Comparison of ENCODE assay signal across 10 cellular contexts in the genomic region with DNA sequence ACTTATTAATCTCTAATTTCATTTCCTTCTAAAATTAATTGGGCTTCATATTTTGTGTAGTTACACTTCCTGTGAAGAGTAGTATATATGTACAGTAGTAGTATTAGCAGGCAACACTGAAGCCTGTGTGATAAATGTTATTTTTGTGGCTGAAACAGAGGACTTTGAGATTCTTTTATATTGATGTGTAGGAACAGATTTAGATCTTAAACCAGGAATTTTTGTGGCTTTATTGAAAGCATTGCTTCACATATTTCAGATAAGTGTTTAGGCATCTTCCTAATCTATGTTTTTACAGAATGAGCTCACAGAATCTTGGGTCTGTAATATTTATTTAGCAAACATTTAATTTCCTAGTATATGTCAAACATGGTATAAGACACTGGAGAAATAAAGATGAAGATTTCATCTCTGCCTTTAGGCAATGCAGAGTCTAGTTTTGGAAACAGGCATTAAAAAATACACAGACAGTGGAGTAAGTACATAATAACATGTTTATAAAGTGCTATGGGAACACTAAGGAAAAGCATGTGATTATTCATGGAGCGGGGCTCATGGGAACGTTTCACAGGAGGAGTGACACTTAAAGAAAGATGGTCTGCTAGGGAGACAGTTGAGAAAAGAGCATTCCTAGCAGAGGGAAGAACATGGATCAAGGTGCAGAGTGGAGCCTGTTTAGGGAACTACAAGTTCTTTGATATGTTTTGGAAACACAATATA. TPM values are rescaled to one million over a fixed set of nuclear protein-coding genes. Genes with fewer than 3 reads are reported as not detected.
A peak's percentile ranks its signal among the peaks of the same experiment; 100 is the strongest.
DNase-seq lines count a peak whose midpoint lies in the region; ATAC-seq and TF ChIP-seq lines count a peak whose summit lies in the region.
"Had no signal": no experiment of that assay in that cellular context is flagged by ENCODE, and none has a peak within 500 bp of the region (broad histone marks: within the 10 kb centered on the region; RNA-seq: fewer than 3 reads in every experiment).

No MANE protein-coding gene starts in this region.

- DNase-seq in SIG-M5 treated with dmso at 0.1 percent for 504 hours (lab: John Stamatoyannopoulos, UW; ENCODE audit: unreplicated experiment) = peak; percentile 9
- no peak for DNase-seq in SIG-M5 (lab: John Stamatoyannopoulos, UW)
- DNase-seq in dorsolateral prefrontal cortex = no peak
- DNase-seq in mucosa of descending colon = no peak
- DNase-seq in uterus = peak in 1 of 2 donors; percentile 46
- no peak for DNase-seq in erythroblast (lab: John Stamatoyannopoulos, UW)
- DNase-seq in hippocampal formation (lab: John Stamatoyannopoulos, UW) = no peak
- DNase-seq in naive thymus-derived CD8-positive, alpha-beta T cell = no peak
- DNase-seq: right lobe of liver had no signal

- H3K4me3 ChIP-seq in dorsolateral prefrontal cortex = no peak overlapping the region
- H3K4me3 ChIP-seq in mucosa of descending colon = no peak overlapping the region
- H3K4me3 ChIP-seq in uterus = no peak overlapping the region
- H3K4me3 ChIP-seq: right lobe of liver had no signal

- H3K27ac Mint-ChIP-seq in naive thymus-derived CD8-positive, alpha-beta T cell = peak overlapping the region in 1 of 10 donors; percentile 21
- H3K27ac Mint-ChIP-seq: stimulated activated naive CD8-positive, alpha-beta T cell treated with anti-CD3 and anti-CD28 coated beads, Interleukin-15, Interleukin-2, amounts not matched to agents 100 ng/mL and 50 ng/mL, for 24 hours had no signal

- POLR2A ChIA-PET in naive thymus-derived CD8-positive, alpha-beta T cell (lab: Charles Lee) = no interaction called here

- H3K4me1 Mint-ChIP-seq in naive thymus-derived CD8-positive, alpha-beta T cell = peaks cover 1 to 7% (median 4%) of the 10 kb centered on the region in 4 donors

- H3K36me3 ChIP-seq in mucosa of descending colon (ENCODE audit: low read depth) (no peaks in the 10 kb centered on the region), uterus (no peaks in the 10 kb centered on the region)

- H3K27ac ChIP-seq in dorsolateral prefrontal cortex = peak overlapping the region in 57 of 59 donors; percentile 4 to 90 (median 72)
- peak overlapping the region; percentile 87 to 92 for H3K27ac ChIP-seq in uterus
- H3K27ac ChIP-seq: right lobe of liver had no signal

- peaks cover 0 to 78% (median 16%) of the 10 kb centered on the region in 3 donors for H3K36me3 Mint-ChIP-seq in naive thymus-derived CD8-positive, alpha-beta T cell

- no peak overlapping the region for H3K4me3 Mint-ChIP-seq in naive thymus-derived CD8-positive, alpha-beta T cell
- H3K4me3 Mint-ChIP-seq: stimulated activated naive CD8-positive, alpha-beta T cell treated with anti-CD3 and anti-CD28 coated beads, Interleukin-15, Interleukin-2, amounts not matched to agents 100 ng/mL and 50 ng/mL, for 24 hours had no signal

- peaks cover 8% of the 10 kb centered on the region for H3K4me1 ChIP-seq in mucosa of descending colon (ENCODE audit: low read depth)
- peaks cover 6 to 25% of the 10 kb centered on the region in 2 donors for H3K4me1 ChIP-seq in uterus

- TF ChIP-seq POLR2A in uterus (IDR thresholded peaks at IDR 0.05) = no peak
- no peak for TF ChIP-seq POLR2A in erythroblast (IDR thresholded peaks at IDR 0.05; ENCODE audit: low read length)

- TF ChIP-seq CTCF in dorsolateral prefrontal cortex (IDR thresholded peaks at IDR 0.05 in 54 of 56, conservative IDR thresholded peaks at IDR 0.05 in 2 of 56; ENCODE audit: low read depth in 1 of 56, partially characterized antibody in 56 of 56) = no peak
- no peak for TF ChIP-seq CTCF in mucosa of descending colon (IDR thresholded peaks at IDR 0.05)
- TF ChIP-seq CTCF in uterus (IDR thresholded peaks at IDR 0.05) = no peak

- H3K27me3 Mint-ChIP-seq in naive thymus-derived CD8-positive, alpha-beta T cell = no peaks in the 10 kb centered on the region
- H3K27me3 Mint-ChIP-seq: stimulated activated naive CD8-positive, alpha-beta T cell treated with anti-CD3 and anti-CD28 coated beads, Interleukin-15, Interleukin-2, amounts not matched to agents 100 ng/mL and 50 ng/mL, for 24 hours had no signal

- no peaks in the 10 kb centered on the region for H3K27me3 ChIP-seq in dorsolateral prefrontal cortex
- no peaks in the 10 kb centered on the region for H3K27me3 ChIP-seq in uterus
- H3K27me3 ChIP-seq: right lobe of liver had no signal

- no peaks in the 10 kb centered on the region for H3K9me3 Mint-ChIP-seq in naive thymus-derived CD8-positive, alpha-beta T cell
- H3K9me3 Mint-ChIP-seq: stimulated activated naive CD8-positive, alpha-beta T cell treated with anti-CD3 and anti-CD28 coated beads, Interleukin-15, Interleukin-2, amounts not matched to agents 100 ng/mL and 50 ng/mL, for 24 hours had no signal

- intact Hi-C loops in dorsolateral prefrontal cortex (cut with DNase I) (no loop called here), mucosa of descending colon (cut with DNase I, micrococcal nuclease) (no loop called here), uterus (cut with DNase I; ENCODE audit: low total_unique reads) (loop anchor here (10.0 kb wide), 1 partner anchor 53 kb away; a partner anchor contains a TSS)

- H3K9me3 ChIP-seq in mucosa of descending colon (no peaks in the 10 kb centered on the region), uterus (no peaks in the 10 kb centered on the region)
- H3K9me3 ChIP-seq: right lobe of liver had no signal

- ATAC-seq in mucosa of descending colon = peak; percentile 17
- no peak for ATAC-seq in naive thymus-derived CD8-positive, alpha-beta T cell

RNA-seq across cellular contexts. Expression of a gene that starts 52.7 kb away (rescaled TPM):
- total RNA-seq in dorsolateral prefrontal cortex = 10 to 100 TPM; 33.7 to 74.8 (median 59.0) TPM
- total RNA-seq in mucosa of descending colon = 10 to 100 TPM; 13.2 to 21.1 (median 18.5) TPM
- total RNA-seq in uterus = 10 to 100 TPM in 3 of 4 donors, 1 to 10 TPM in 1; 3.8 to 36.6 (median 22.9) TPM
- total RNA-seq in naive thymus-derived CD8-positive, alpha-beta T cell = 10 to 100 TPM; 21.4 to 22.2 TPM
- 10 to 100 TPM in 1 of 3 donors, 1 to 10 TPM in 2; 7.1 to 11.8 (median 8.8) TPM for polyA plus RNA-seq in naive thymus-derived CD8-positive, alpha-beta T cell

RNA-seq across cellular contexts. Expression of a gene that starts 56.3 kb away (rescaled TPM):
- total RNA-seq in dorsolateral prefrontal cortex = 10 to 100 TPM in 2 of 120 experiments, 1 to 10 TPM in 112, under 1 TPM in 6; 0.75 to 11.7 (median 2.1) TPM
- 10 to 100 TPM in 1 of 3 donors, 1 to 10 TPM in 2; 2.1 to 49.2 (median 7.2) TPM for total RNA-seq in mucosa of descending colon
- total RNA-seq in uterus = 10 to 100 TPM in 3 of 4 donors, 1 to 10 TPM in 1; 9.5 to 48.4 (median 34.9) TPM
- total RNA-seq in naive thymus-derived CD8-positive, alpha-beta T cell = under 1 TPM; 0.26 to 0.33 TPM
- polyA plus RNA-seq in naive thymus-derived CD8-positive, alpha-beta T cell = 1 to 10 TPM in 1 of 3 donors, under 1 TPM in 2; 0.36 to 1.7 (median 0.74) TPM
